In the genomic region with DNA sequence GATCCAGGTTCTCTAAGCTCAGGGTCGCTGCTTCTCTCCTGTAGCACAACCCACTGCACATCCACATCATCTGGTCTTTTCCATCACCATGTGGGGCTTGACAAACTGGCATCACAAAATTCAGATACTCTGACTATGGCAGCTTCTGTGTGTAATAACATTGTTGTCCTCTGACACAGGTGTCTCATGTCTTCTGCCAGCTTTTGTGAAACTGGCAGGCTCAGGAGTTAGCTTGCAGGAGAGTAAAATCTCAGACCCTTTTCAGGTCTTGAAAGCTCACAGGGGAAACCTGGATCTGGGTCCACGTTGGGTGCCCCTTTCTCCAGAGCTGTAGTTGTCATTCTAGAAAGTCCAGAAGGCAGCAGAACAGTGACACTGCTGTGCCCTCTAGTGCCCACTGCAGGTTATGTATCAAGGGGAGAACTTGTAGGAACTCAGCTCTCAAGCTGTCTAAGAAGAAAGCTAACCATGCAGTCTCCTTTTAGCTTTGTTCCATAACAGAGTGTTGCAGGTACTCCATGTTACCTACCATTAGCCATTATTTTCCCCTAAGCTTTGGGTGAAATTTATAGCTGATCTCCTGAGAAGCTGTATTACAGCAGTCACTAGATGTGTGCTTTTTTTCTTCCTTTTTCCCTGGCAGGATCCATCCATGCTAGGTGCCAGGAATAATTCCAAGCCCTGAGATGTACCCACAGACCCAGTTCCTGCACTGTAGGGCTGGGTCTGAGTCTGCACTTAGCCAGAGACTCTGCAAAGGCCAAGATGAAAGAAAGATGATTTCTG, we compare ENCODE assay signal across 8 cellular contexts.
DNase-seq lines count a peak whose midpoint lies in the region; ATAC-seq and TF ChIP-seq lines count a peak whose summit lies in the region.

No MANE protein-coding gene starts in this region.

- no peaks in the 10 kb centered on the region for H3K27me3 ChIP-seq in thyroid gland

- no peaks in the 10 kb centered on the region for H3K27me3 Mint-ChIP-seq in stimulated activated memory B cell treated with anti-CD40 and anti-IgM and Interleukin-4, amounts not matched to agents 10 μg/mL and 1 μg/mL and 100 μg/mL, for 72 hours

- no peak overlapping the region for H3K27ac Mint-ChIP-seq in stimulated activated memory B cell treated with anti-CD40 and anti-IgM and Interleukin-4, amounts not matched to agents 10 μg/mL and 1 μg/mL and 100 μg/mL, for 72 hours

- H3K36me3 Mint-ChIP-seq in stimulated activated memory B cell treated with anti-CD40 and anti-IgM and Interleukin-4, amounts not matched to agents 10 μg/mL and 1 μg/mL and 100 μg/mL, for 72 hours = peaks cover 8% of the 10 kb centered on the region

- no peaks in the 10 kb centered on the region for H3K9me3 ChIP-seq in thyroid gland

- no peak for TF ChIP-seq POLR2A in thyroid gland (IDR thresholded peaks at IDR 0.05)

- no peaks in the 10 kb centered on the region for H3K4me1 Mint-ChIP-seq in stimulated activated memory B cell treated with anti-CD40 and anti-IgM and Interleukin-4, amounts not matched to agents 10 μg/mL and 1 μg/mL and 100 μg/mL, for 72 hours

- 17 to 20% methylated on average over 2 of the region's 2 CpGs for WGBS in thyroid gland, 2 donors

- H3K4me3 Mint-ChIP-seq in stimulated activated memory B cell treated with anti-CD40 and anti-IgM and Interleukin-4, amounts not matched to agents 10 μg/mL and 1 μg/mL and 100 μg/mL, for 72 hours = no peak overlapping the region

- H3K4me1 ChIP-seq in thyroid gland = no peaks in the 10 kb centered on the region

- peaks cover 5% of the 10 kb centered on the region for H3K9me3 Mint-ChIP-seq in stimulated activated memory B cell treated with anti-CD40 and anti-IgM and Interleukin-4, amounts not matched to agents 10 μg/mL and 1 μg/mL and 100 μg/mL, for 72 hours

- H3K4me3 ChIP-seq in choroid plexus epithelial cell (ENCODE audit: low read depth, low read length) (no peak overlapping the region), thyroid gland (replicated peaks in 1 of 3) (no peak overlapping the region)

- DNase-seq in activated CD4-positive, alpha-beta T cell treated with anti-CD3 and anti-CD28 coated beads for 48 hours = peak; percentile 14
- DNase-seq in activated CD4-positive, alpha-beta T cell treated with anti-CD3 and anti-CD28 coated beads for 4 hours = no peak
- peak; percentile 18 for DNase-seq in LHCN-M2 (ENCODE audit: low read depth)
- DNase-seq in choroid plexus epithelial cell (ENCODE audit: low read depth) = peak; percentile 3
- no peak for DNase-seq in iPS-NIHi11 (ENCODE audit: low spot score)
- DNase-seq in thyroid gland = no peak

- intact Hi-C loops in thyroid gland (cut with DNase I) = no loop called here

- TF ChIP-seq CTCF in choroid plexus epithelial cell (conservative IDR thresholded peaks at IDR 0.05; ENCODE audit: low read depth, low read length) = peak; percentile 9
- no peak for TF ChIP-seq CTCF in thyroid gland (IDR thresholded peaks at IDR 0.05)

- no peak overlapping the region for H3K27ac ChIP-seq in thyroid gland

- H3K36me3 ChIP-seq in thyroid gland = no peaks in the 10 kb centered on the region

- peak; percentile 41 for ATAC-seq in stimulated activated memory B cell treated with anti-CD40 and anti-IgM and Interleukin-4, amounts not matched to agents 10 μg/mL and 1 μg/mL and 100 μg/mL, for 72 hours
- ATAC-seq in HG02938 (IDR thresholded peaks at IDR 0.05; ENCODE audit: unreplicated experiment) = no peak

Comparison
In these comparisons a context has a peak if more than half of its experiments do, and no peak if none do; other contexts are left out.
1. DNase-seq: peak in activated CD4-positive, alpha-beta T cell treated with anti-CD3 and anti-CD28 coated beads for 48 hours (single experiment), LHCN-M2 (single experiment) and choroid plexus epithelial cell (single experiment); none in activated CD4-positive, alpha-beta T cell treated with anti-CD3 and anti-CD28 coated beads for 4 hours (0 of 2), iPS-NIHi11 (single experiment) and thyroid gland (0 of 2).